ENCODE assay signal across 8 cellular contexts in the genomic region with DNA sequence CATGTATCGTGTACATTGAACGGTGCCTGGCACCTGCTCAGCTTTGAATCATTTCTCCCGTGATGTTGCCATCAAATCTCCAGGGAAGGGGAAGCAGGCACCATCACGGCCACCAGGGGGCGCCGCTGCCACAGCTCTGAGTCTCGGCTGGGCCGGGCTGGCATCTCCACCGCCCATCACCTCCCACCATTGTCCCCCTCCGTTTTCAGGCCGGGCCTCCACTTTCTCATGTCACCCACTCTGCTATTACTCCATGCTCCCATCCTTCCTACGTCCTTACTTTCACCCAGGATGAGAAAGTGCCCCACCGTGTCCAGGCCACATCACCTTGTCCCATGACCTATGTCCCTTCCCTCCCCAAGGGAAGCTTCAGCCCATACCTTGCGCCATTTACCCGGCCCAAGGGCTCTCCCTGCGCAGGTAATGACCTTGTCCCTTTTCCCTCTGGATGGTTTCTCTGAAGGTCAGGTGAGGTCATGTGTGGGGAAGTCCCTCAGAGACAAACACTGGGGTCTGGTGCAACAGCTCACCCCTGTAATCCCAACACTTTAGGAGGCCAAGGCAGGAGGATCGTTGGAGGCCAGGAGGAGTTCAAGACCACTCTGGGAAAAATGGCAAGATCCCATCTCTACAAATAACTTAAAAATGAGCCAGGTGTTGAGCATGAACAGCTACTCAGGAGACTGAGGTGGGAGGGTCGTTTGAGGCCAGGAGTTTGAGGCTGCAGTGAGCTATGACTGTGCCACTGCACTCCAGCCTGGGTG. TPM values are rescaled to one million over a fixed set of nuclear protein-coding genes. Genes with fewer than 3 reads are reported as not detected.
DNase-seq lines count a peak whose midpoint lies in the region; ATAC-seq and TF ChIP-seq lines count a peak whose summit lies in the region.

No MANE protein-coding gene starts in this region.

- CTCF ChIA-PET in T-cell (lab: Charles Lee), result interaction anchor here (0.6 to 5.7 kb wide), 15 partner anchors 19 to 936 kb away, joined by 3 to 82 read pairs (median 4); partner anchors contain the start of gene LMTK2 (in 1 of the 2)

- no peak overlapping the region for H3K4me3 Mint-ChIP-seq in T-cell

- peak; percentile 94 for TF ChIP-seq CTCF in HFF-Myc (IDR thresholded peaks at IDR 0.05; ENCODE audit: low read depth, low read length, missing control alignments)
- peak; percentile 82 to 97 (median 92) for TF ChIP-seq CTCF in heart right ventricle (IDR thresholded peaks at IDR 0.05)

- no peak overlapping the region for H3K27ac ChIP-seq in heart right ventricle

- peaks cover 0 to 4% (median 3%) of the 10 kb centered on the region in 3 donors for H3K4me1 Mint-ChIP-seq in T-cell

- 27 to 30% methylated on average over 18 of the region's 18 CpGs for WGBS in heart right ventricle, 2 donors

- POLR2A ChIA-PET in T-cell (lab: Charles Lee), result interaction anchor here in 1 of 2 donors (0.6 kb wide), 1 partner anchor 65 kb away, joined by 3 read pairs; no protein-coding TSS in a partner anchor

- intact Hi-C loops in heart right ventricle (cut with DNase I), result loop anchor here (1.0 to 10.0 kb wide), 11 partner anchors 83 to 223 kb away; partner anchors contain the start of gene LMTK2 (in 3 of the 10)

- ATAC-seq in T-cell (replicated peaks in 1 of 4), result peak; percentile 73 to 82 (median 81)
- ATAC-seq in heart right ventricle, result peak; percentile 59 to 90 (median 81)
- no peak for ATAC-seq in HG03045 (IDR thresholded peaks at IDR 0.05; ENCODE audit: unreplicated experiment)

- H3K27me3 Mint-ChIP-seq in T-cell, result peaks cover 3 to 16% of the 10 kb centered on the region in 2 donors

- peaks cover 0 to 27% (median 5%) of the 10 kb centered on the region in 7 donors for H3K27me3 ChIP-seq in heart right ventricle

- H3K9me3 Mint-ChIP-seq in T-cell, result no peaks in the 10 kb centered on the region

- H3K27ac Mint-ChIP-seq in T-cell, result no peak overlapping the region

- no peaks in the 10 kb centered on the region for H3K9me3 ChIP-seq in heart right ventricle

- H3K4me1 ChIP-seq in heart right ventricle, result peaks cover 0 to 4% (median 0%) of the 10 kb centered on the region in 9 donors

- H3K4me3 ChIP-seq in HFF-Myc (replicated peaks; ENCODE audit: low read depth, low read length), result no peak overlapping the region
- H3K4me3 ChIP-seq in heart right ventricle, result no peak overlapping the region

- H3K36me3 ChIP-seq in heart right ventricle, result no peaks in the 10 kb centered on the region

- DNase-seq in EH (ENCODE audit: low read depth) (peak; percentile 56), HFF-Myc (ENCODE audit: extremely low read depth, low read depth) (peak; percentile 20), NCI-H1417 (lab: John Stamatoyannopoulos, UW) (peak; percentile 71 to 87 (median 77)), T-cell (peak; percentile 30 to 82 (median 70)), heart right ventricle (peak; percentile 64 to 80), renal cortical epithelial cell (ENCODE audit: low read depth) (peak; percentile 11)
- peak; percentile 64 for DNase-seq in activated naive CD8-positive, alpha-beta T cell treated with anti-CD3 and anti-CD28 coated beads, Interleukin-2, amount 50 U/mL, for 16 hours (ENCODE audit: low read depth, low spot score)

- no peaks in the 10 kb centered on the region for H3K36me3 Mint-ChIP-seq in T-cell

RNA-seq across cellular contexts. Expression of gene OCM2, which starts 31.8 kb away (rescaled TPM):
- total RNA-seq in T-cell (not detected), heart right ventricle (not detected), renal cortical epithelial cell (not detected in 2 replicates)
- not detected for polyA plus RNA-seq in heart right ventricle

Comparison
In these comparisons a context has a peak if more than half of its experiments do, and no peak if none do; other contexts are left out.
1. DNase-seq: peak in every context shown above with its lines; median percentile 77 in NCI-H1417; 72 in heart right ventricle; 70 in T-cell; 64 in activated naive CD8-positive, alpha-beta T cell treated with anti-CD3 and anti-CD28 coated beads, Interleukin-2, amount 50 U/mL, for 16 hours; 56 in EH; 20 in HFF-Myc; 11 in renal cortical epithelial cell.